In the genomic region with DNA sequence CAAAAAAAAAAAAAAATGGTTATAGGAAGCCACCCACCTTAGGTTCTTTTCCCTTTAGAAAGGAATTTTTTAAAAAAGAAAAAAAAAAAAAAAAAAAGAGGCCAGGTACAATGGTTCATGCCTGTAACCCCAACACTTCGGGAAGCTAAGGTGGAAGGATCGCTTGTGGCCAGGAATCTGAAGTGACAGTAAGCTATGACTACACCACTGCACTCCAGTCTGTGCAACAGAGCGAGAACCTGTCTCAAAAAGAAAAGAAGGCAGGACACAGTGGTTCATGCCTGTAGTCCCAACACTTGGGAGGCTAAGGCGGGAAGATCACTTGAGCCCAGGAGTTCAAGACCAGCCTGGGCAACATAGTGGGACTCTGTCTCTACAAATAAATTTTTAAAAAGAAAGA, we compare ENCODE assay signal across 8 cellular contexts. TPM values are rescaled to one million over a fixed set of nuclear protein-coding genes. Genes with fewer than 3 reads are reported as not detected.
DNase-seq lines count a peak whose midpoint lies in the region; ATAC-seq and TF ChIP-seq lines count a peak whose summit lies in the region.

No MANE protein-coding gene starts in this region.

- no peak for TF ChIP-seq POLR2A in stomach (IDR thresholded peaks at IDR 0.05)

- no peaks in the 10 kb centered on the region for H3K27me3 Mint-ChIP-seq in activated T-cell treated with anti-CD3 and anti-CD28 coated beads, Interleukin-2, amount 50 U/mL, for 72 hours (ENCODE audit: low read depth)

- peak overlapping the region in 1 of 2 donors; percentile 69 for H3K4me3 Mint-ChIP-seq in activated T-cell treated with anti-CD3 and anti-CD28 coated beads, Interleukin-2, amount 50 U/mL, for 72 hours

- peaks cover 0 to 15% of the 10 kb centered on the region in 2 donors for H3K36me3 ChIP-seq in duodenal mucosa (ENCODE audit: control insufficient read depth in 1 of 2, insufficient read depth in 2 of 2, low read length in 2 of 2)
- H3K36me3 ChIP-seq in stomach = peaks cover 0 to 30% (median 23%) of the 10 kb centered on the region in 4 donors

- no peak overlapping the region for H3K27ac Mint-ChIP-seq in activated T-cell treated with anti-CD3 and anti-CD28 coated beads, Interleukin-2, amount 50 U/mL, for 72 hours

- no peak overlapping the region for H3K27ac ChIP-seq in duodenal mucosa (ENCODE audit: low read depth, low read length)
- H3K27ac ChIP-seq in stomach = peak overlapping the region in 4 of 5 donors; percentile 45 to 71 (median 52)

- H3K27me3 ChIP-seq in duodenal mucosa (ENCODE audit: control insufficient read depth in 1 of 2, insufficient read depth in 2 of 2, low read length in 2 of 2) = no peaks in the 10 kb centered on the region
- H3K27me3 ChIP-seq in stomach = no peaks in the 10 kb centered on the region

- H3K9me3 Mint-ChIP-seq in activated T-cell treated with anti-CD3 and anti-CD28 coated beads, Interleukin-2, amount 50 U/mL, for 72 hours = no peaks in the 10 kb centered on the region

- TF ChIP-seq CTCF in stomach (IDR thresholded peaks at IDR 0.05) = no peak

- no peaks in the 10 kb centered on the region for H3K9me3 ChIP-seq in duodenal mucosa (ENCODE audit: control insufficient read depth in 1 of 2, low read length in 2 of 2)
- no peaks in the 10 kb centered on the region for H3K9me3 ChIP-seq in stomach

- no peak for TF ChIP-seq EP300 in stomach (IDR thresholded peaks at IDR 0.05)

- peaks cover 12 to 16% of the 10 kb centered on the region in 2 donors for H3K4me1 ChIP-seq in duodenal mucosa (ENCODE audit: control insufficient read depth in 1 of 2, insufficient read depth in 2 of 2, low read length in 2 of 2)
- peaks cover 17 to 59% (median 32%) of the 10 kb centered on the region in 4 donors for H3K4me1 ChIP-seq in stomach

- H3K4me1 Mint-ChIP-seq in activated T-cell treated with anti-CD3 and anti-CD28 coated beads, Interleukin-2, amount 50 U/mL, for 72 hours (ENCODE audit: low read depth) = peaks cover 29% of the 10 kb centered on the region

- peak; percentile 10 to 22 for ATAC-seq in activated T-cell treated with anti-CD3 and anti-CD28 coated beads, Interleukin-2, amount 50 U/mL, for 72 hours (replicated peaks in 1 of 2)
- ATAC-seq in HG03460 (IDR thresholded peaks at IDR 0.05; ENCODE audit: unreplicated experiment) (peak; percentile 10), HG03039 (IDR thresholded peaks at IDR 0.05; ENCODE audit: unreplicated experiment) (no peak)

- H3K4me3 ChIP-seq in duodenal mucosa (ENCODE audit: low read depth in 1 of 2, low read length in 2 of 2) (peak overlapping the region; percentile 50 to 54), stomach (peak overlapping the region in 2 of 4 donors; percentile 7 to 21)

- intact Hi-C loops in stomach (cut with DNase I; ENCODE audit: low total_unique reads) = no loop called here

- 63 to 77% (median 74%) methylated on average over 4 of the region's 4 CpGs for WGBS in stomach, 5 donors

- no peaks in the 10 kb centered on the region for H3K36me3 Mint-ChIP-seq in activated T-cell treated with anti-CD3 and anti-CD28 coated beads, Interleukin-2, amount 50 U/mL, for 72 hours (ENCODE audit: insufficient read depth in 2 of 2)

- no peak for DNase-seq in activated T-cell treated with anti-CD3 and anti-CD28 coated beads, Interleukin-2, amount 50 U/mL, for 72 hours
- DNase-seq in activated T-cell treated with anti-CD3 and anti-CD28 coated beads, Interleukin-2, amount 50 U/mL, for 1 hour = no peak
- DNase-seq in stomach (no peak), NCI-H446 treated with DMSO at 0.1 percent for 48 hours (lab: John Stamatoyannopoulos, UW) (no peak), NCI-H748 (lab: John Stamatoyannopoulos, UW; ENCODE audit: unreplicated experiment) (no peak)

- H3K9ac ChIP-seq in duodenal mucosa (ENCODE audit: low read depth in 1 of 2, low read length in 2 of 2) = peak overlapping the region in 1 of 2 donors; percentile 26

RNA-seq across cellular contexts. Expression of a gene that starts 36.0 kb away (rescaled TPM):
- 10 to 100 TPM; 18.4 to 20.6 TPM for total RNA-seq in activated T-cell treated with anti-CD3 and anti-CD28 coated beads, Interleukin-2, amount 50 U/mL, for 72 hours
- 10 to 100 TPM in 4 of 5 donors, 1 to 10 TPM in 1; 9.3 to 97.5 (median 30.3) TPM for total RNA-seq in stomach
- polyA plus RNA-seq in stomach = 1 to 10 TPM; 3.4 to 7.6 (median 4.9) TPM
